Comparison of ENCODE assay signal across 22 cellular contexts in genomic region chr13:24626449-24626848, GRCh38. TPM values are rescaled to one million over a fixed set of nuclear protein-coding genes. Genes with fewer than 3 reads are reported as not detected.
A peak's percentile ranks its signal among the peaks of the same experiment; 100 is the strongest.
DNase-seq lines count a peak whose midpoint lies in the region; TF ChIP-seq lines count a peak whose summit lies in the region.
"Had no signal": no experiment of that assay in that cellular context is flagged by ENCODE, and none has a peak within 500 bp of the region (broad histone marks: within the 10 kb centered on the region; RNA-seq: fewer than 3 reads in every experiment).

No MANE protein-coding gene starts in this region.

- no peak overlapping the region for H3K4me3 Mint-ChIP-seq in activated CD4-positive, alpha-beta T cell treated with anti-CD3 and anti-CD28 coated beads, Interleukin-2, amount 10 ng/mL, durations not matched to agents 7 days and 5 days

- H3K9me3 Mint-ChIP-seq in activated CD4-positive, alpha-beta T cell treated with anti-CD3 and anti-CD28 coated beads, Interleukin-2, amount 10 ng/mL, durations not matched to agents 7 days and 5 days: peaks cover 2% of the 10 kb centered on the region

- POLR2A ChIA-PET in activated CD4-positive, alpha-beta T cell treated with anti-CD3 and anti-CD28 coated beads, Interleukin-2, amount 10 ng/mL, durations not matched to agents 7 days and 5 days (lab: Charles Lee): no interaction called here

- DNase-seq in activated CD4-positive, alpha-beta T cell treated with anti-CD3 and anti-CD28 coated beads, Interleukin-2, amount 10 ng/mL, durations not matched to agents 7 days and 5 days: peak; percentile 45
- no peak for DNase-seq in activated CD4-positive, alpha-beta T cell treated with anti-CD3 and anti-CD28 coated beads, Interleukin-2, amount 50 U/mL, for 48 hours
- peak in 1 of 3 donors; percentile 50 for DNase-seq in Peyer's patch
- peak; percentile 33 for DNase-seq in central memory CD4-positive, alpha-beta T cell
- DNase-seq in stimulated activated naive CD4-positive, alpha-beta T cell treated with Interleukin-2 at 50 U/mL for 16 hours (lab: John Stamatoyannopoulos, UW): peak; percentile 6
- no peak for DNase-seq in HuH-7.5 (ENCODE audit: low spot score)
- DNase-seq in NCI-H2196 treated with DMSO at 0.1 percent for 48 hours (lab: John Stamatoyannopoulos, UW; ENCODE audit: unreplicated experiment): no peak
- no peak for DNase-seq in mucosa of gallbladder (ENCODE audit: low spot score)
- DNase-seq: DMS79 treated with DMSO at 0.1 percent for 48 hours; effector CD4-positive, alpha-beta T cell; kidney glomerular epithelial cell; MM.1S; NCI-H1930; NCI-H510A treated with DMSO at 0.1 percent for 48 hours; right lobe of liver; T1000 had no signal

- no peaks in the 10 kb centered on the region for H3K36me3 ChIP-seq in Peyer's patch
- H3K36me3 ChIP-seq: right lobe of liver, SJCRH30, tibial nerve had no signal

- H3K4me1 ChIP-seq in Peyer's patch: peaks cover 0 to 10% (median 7%) of the 10 kb centered on the region in 4 donors
- H3K4me1 ChIP-seq: A549, right lobe of liver had no signal

- peak overlapping the region; percentile 87 for H3K27ac Mint-ChIP-seq in activated CD4-positive, alpha-beta T cell treated with anti-CD3 and anti-CD28 coated beads, Interleukin-2, amount 10 ng/mL, durations not matched to agents 7 days and 5 days

- H3K4me3 ChIP-seq in Peyer's patch: no peak overlapping the region
- H3K4me3 ChIP-seq: A549, right lobe of liver, SJCRH30, tibial nerve had no signal

- no peaks in the 10 kb centered on the region for H3K27me3 ChIP-seq in Peyer's patch
- H3K27me3 ChIP-seq: right lobe of liver, SJCRH30, tibial nerve had no signal

- H3K36me3 Mint-ChIP-seq in activated CD4-positive, alpha-beta T cell treated with anti-CD3 and anti-CD28 coated beads, Interleukin-2, amount 10 ng/mL, durations not matched to agents 7 days and 5 days (ENCODE audit: low read depth): peaks cover 9% of the 10 kb centered on the region

- peak overlapping the region in 3 of 4 donors; percentile 23 to 70 (median 42) for H3K27ac ChIP-seq in Peyer's patch
- H3K27ac ChIP-seq: A549, C4-2B, right lobe of liver, SJCRH30 had no signal

- no peaks in the 10 kb centered on the region for H3K27me3 Mint-ChIP-seq in activated CD4-positive, alpha-beta T cell treated with anti-CD3 and anti-CD28 coated beads, Interleukin-2, amount 10 ng/mL, durations not matched to agents 7 days and 5 days

- H3K9me3 ChIP-seq in Peyer's patch: no peaks in the 10 kb centered on the region
- H3K9me3 ChIP-seq: A549, right lobe of liver, tibial nerve had no signal

- TF ChIP-seq POLR2A in Peyer's patch (IDR thresholded peaks at IDR 0.05): no peak

- peaks cover 44% of the 10 kb centered on the region for H3K4me1 Mint-ChIP-seq in activated CD4-positive, alpha-beta T cell treated with anti-CD3 and anti-CD28 coated beads, Interleukin-2, amount 10 ng/mL, durations not matched to agents 7 days and 5 days

- CTCF ChIA-PET in activated CD4-positive, alpha-beta T cell treated with anti-CD3 and anti-CD28 coated beads, Interleukin-2, amount 10 ng/mL, durations not matched to agents 7 days and 5 days (lab: Charles Lee): interaction anchor here (1.2 to 2.2 kb wide), 2 partner anchors 8 to 19 kb away, joined by 5 read pairs; no protein-coding TSS in a partner anchor

- no peak for TF ChIP-seq CTCF in Peyer's patch (IDR thresholded peaks at IDR 0.05)

RNA-seq across cellular contexts. Expression of gene ATP12A, which starts 53.8 kb away (rescaled TPM):
- total RNA-seq in activated CD4-positive, alpha-beta T cell treated with anti-CD3 and anti-CD28 coated beads, Interleukin-2, amount 10 ng/mL, durations not matched to agents 7 days and 5 days: under 1 TPM; 0.27 TPM
- total RNA-seq in Peyer's patch (not detected), mucosa of gallbladder (not detected)
- total RNA-seq: HepG2, mesenteric fat pad, right lobe of liver, tibial nerve had no signal

Comparison
In these comparisons a context has a peak if more than half of its experiments do, and no peak if none do; other contexts are left out.
1. DNase-seq: peak in activated CD4-positive, alpha-beta T cell treated with anti-CD3 and anti-CD28 coated beads, Interleukin-2, amount 10 ng/mL, durations not matched to agents 7 days and 5 days (single experiment), central memory CD4-positive, alpha-beta T cell (single experiment) and stimulated activated naive CD4-positive, alpha-beta T cell treated with Interleukin-2 at 50 U/mL for 16 hours (single experiment); none in activated CD4-positive, alpha-beta T cell treated with anti-CD3 and anti-CD28 coated beads, Interleukin-2, amount 50 U/mL, for 48 hours (0 of 2), HuH-7.5 (single experiment), NCI-H2196 treated with DMSO at 0.1 percent for 48 hours (single experiment) and mucosa of gallbladder (single experiment).